8 cellular contexts compared by ENCODE assay signal in genomic region chr15:100131321-100132224, GRCh38.
DNase-seq lines count a peak whose midpoint lies in the region; ATAC-seq lines count a peak whose summit lies in the region.

No MANE protein-coding gene starts in this region.

- peaks cover 2% of the 10 kb centered on the region for H3K4me1 Mint-ChIP-seq in activated T-cell treated with anti-CD3 and anti-CD28 coated beads, Interleukin-2, amount 50 U/mL, for 24 hours (ENCODE audit: low read depth)

- peak overlapping the region; percentile 52 for H3K27ac Mint-ChIP-seq in activated T-cell treated with anti-CD3 and anti-CD28 coated beads, Interleukin-2, amount 50 U/mL, for 24 hours

- peak; percentile 56 for DNase-seq in activated T-cell treated with anti-CD3 and anti-CD28 coated beads, Interleukin-2, amount 50 U/mL, for 24 hours
- DNase-seq in hepatic stellate cell (ENCODE audit: low spot score) (peak; percentile 93), NCI-H226 (no peak), NCI-H1930 (lab: John Stamatoyannopoulos, UW) (no peak)
- DNase-seq in stimulated activated CD4-positive, alpha-beta T cell treated with anti-CD3 and anti-CD28 coated beads, TNF-alpha, amount 100 ng/mL, for 48 hours (ENCODE audit: low read depth in 3 of 3), result peak in 2 of 3 donors; percentile 24 to 26

- H3K9me3 Mint-ChIP-seq in activated T-cell treated with anti-CD3 and anti-CD28 coated beads, Interleukin-2, amount 50 U/mL, for 24 hours, result no peaks in the 10 kb centered on the region

- H3K27me3 Mint-ChIP-seq in activated T-cell treated with anti-CD3 and anti-CD28 coated beads, Interleukin-2, amount 50 U/mL, for 24 hours, result no peaks in the 10 kb centered on the region

- no peak overlapping the region for H3K4me3 Mint-ChIP-seq in activated T-cell treated with anti-CD3 and anti-CD28 coated beads, Interleukin-2, amount 50 U/mL, for 24 hours

- ATAC-seq in HG03280 (IDR thresholded peaks at IDR 0.05; ENCODE audit: unreplicated experiment) (peak; percentile 73), GM19035 (IDR thresholded peaks at IDR 0.05; ENCODE audit: unreplicated experiment) (no peak), HG03039 (IDR thresholded peaks at IDR 0.05; ENCODE audit: unreplicated experiment) (no peak)

- H3K36me3 Mint-ChIP-seq in activated T-cell treated with anti-CD3 and anti-CD28 coated beads, Interleukin-2, amount 50 U/mL, for 24 hours (ENCODE audit: low read depth), result peaks cover 2% of the 10 kb centered on the region

Comparison
In these comparisons a context has a peak if more than half of its experiments do, and no peak if none do; other contexts are left out.
1. DNase-seq: peak in activated T-cell treated with anti-CD3 and anti-CD28 coated beads, Interleukin-2, amount 50 U/mL, for 24 hours (single experiment), hepatic stellate cell (single experiment) and stimulated activated CD4-positive, alpha-beta T cell treated with anti-CD3 and anti-CD28 coated beads, TNF-alpha, amount 100 ng/mL, for 48 hours (2 of 3); none in NCI-H226 (single experiment) and NCI-H1930 (0 of 2).